Comparison of ENCODE assay signal across 28 cellular contexts in genomic region chr2:238228700-238229099, GRCh38. TPM values are rescaled to one million over a fixed set of nuclear protein-coding genes. Genes with fewer than 3 reads are reported as not detected.
DNase-seq lines count a peak whose midpoint lies in the region; ATAC-seq and TF ChIP-seq lines count a peak whose summit lies in the region.
"Had no signal": no experiment of that assay in that cellular context is flagged by ENCODE, and none has a peak within 500 bp of the region (broad histone marks: within the 10 kb centered on the region; RNA-seq: fewer than 3 reads in every experiment).

No MANE protein-coding gene starts in this region.

- H3K27me3 ChIP-seq in mesenchymal stem cell (ENCODE audit: control insufficient read depth in 1 of 2, insufficient read depth in 1 of 2, low read length in 2 of 2), result peaks cover 0 to 18% of the 10 kb centered on the region in 2 experiments
- H3K27me3 ChIP-seq: dorsolateral prefrontal cortex, suprapubic skin had no signal

- no peak overlapping the region for H3K14ac ChIP-seq in mesenchymal stem cell (ENCODE audit: low read length in 2 of 2)

- H3K79me1 ChIP-seq in mesenchymal stem cell (replicated peaks; ENCODE audit: low read length, poor library complexity, severe bottlenecking), result no peaks in the 10 kb centered on the region

- no peak overlapping the region for H3K4me2 ChIP-seq in mesenchymal stem cell (ENCODE audit: low read length, poor library complexity, severe bottlenecking)

- H3K18ac ChIP-seq in mesenchymal stem cell (ENCODE audit: low read depth in 1 of 2, low read length in 2 of 2), result no peak overlapping the region

- no peak overlapping the region for H2AFZ ChIP-seq in mesenchymal stem cell (ENCODE audit: low read depth, low read length)

- H2BK5ac ChIP-seq in mesenchymal stem cell (ENCODE audit: low read depth, low read length, poor library complexity, severe bottlenecking), result no peak overlapping the region

- H3K4me3 ChIP-seq in mesenchymal stem cell (ENCODE audit: insufficient read depth in 1 of 2, low read depth in 1 of 2, low read length in 2 of 2), result no peak overlapping the region
- H3K4me3 ChIP-seq: dorsolateral prefrontal cortex, SJCRH30, skin epidermis, suprapubic skin had no signal

- H4K91ac ChIP-seq in mesenchymal stem cell (ENCODE audit: low read length), result no peak overlapping the region

- no peak overlapping the region for H4K8ac ChIP-seq in mesenchymal stem cell (ENCODE audit: low read length)

- no peak overlapping the region for H2BK15ac ChIP-seq in mesenchymal stem cell (ENCODE audit: low read depth, poor library complexity, severe bottlenecking)

- no peak overlapping the region for H3K4ac ChIP-seq in mesenchymal stem cell (ENCODE audit: low read depth in 1 of 2, low read length in 2 of 2)

- peaks cover 0 to 7% of the 10 kb centered on the region in 2 experiments for H3K36me3 ChIP-seq in mesenchymal stem cell (ENCODE audit: control insufficient read depth in 1 of 2, insufficient read depth in 2 of 2, low read depth in 1 of 2, low read length in 2 of 2)
- H3K36me3 ChIP-seq: SJCRH30, suprapubic skin had no signal

- H2AK5ac ChIP-seq in mesenchymal stem cell (ENCODE audit: low read length, severe bottlenecking), result no peak overlapping the region

- no peak for ATAC-seq in HG03108 (IDR thresholded peaks at IDR 0.05; ENCODE audit: unreplicated experiment)
- ATAC-seq: activated naive CD8-positive, alpha-beta T cell treated with anti-CD3 and anti-CD28 coated beads, Interleukin-2, amount 50 U/mL, for 24 hours; foreskin keratinocyte; HCT116; natural killer cell treated with Interleukin-12 subunit alpha and Interleukin-12 subunit beta and Interleukin-15 and Interleukin-18, amount 100 ng/mL, for 72 hours; Panc1 had no signal

- peaks cover 17% of the 10 kb centered on the region for H3K27me3 Mint-ChIP-seq in brain
- H3K27me3 Mint-ChIP-seq in progenitor cell of endocrine pancreas, result peaks cover 41% of the 10 kb centered on the region
- peaks cover 36% of the 10 kb centered on the region for H3K27me3 Mint-ChIP-seq in T-helper 2 cell treated with Interferon-gamma antibody and Interleukin-4, amounts not matched to agents 5 μg/mL and 100 μg/mL, for 36 hours (ENCODE audit: low read depth)
- H3K27me3 Mint-ChIP-seq: natural killer cell treated with Interleukin-12 subunit alpha and Interleukin-12 subunit beta and Interleukin-15 and Interleukin-18, amount 100 ng/mL, for 72 hours had no signal

- peaks cover 11% of the 10 kb centered on the region for H3K36me3 Mint-ChIP-seq in brain
- peaks cover 5% of the 10 kb centered on the region for H3K36me3 Mint-ChIP-seq in progenitor cell of endocrine pancreas (ENCODE audit: insufficient read depth)
- H3K36me3 Mint-ChIP-seq in T-helper 2 cell treated with Interferon-gamma antibody and Interleukin-4, amounts not matched to agents 5 μg/mL and 100 μg/mL, for 36 hours (ENCODE audit: low read depth), result peaks cover 2% of the 10 kb centered on the region
- H3K36me3 Mint-ChIP-seq: natural killer cell treated with Interleukin-12 subunit alpha and Interleukin-12 subunit beta and Interleukin-15 and Interleukin-18, amount 100 ng/mL, for 72 hours had no signal

- WGBS in mesenchymal stem cell, result 42% methylated on average over 4 of the region's 4 CpGs

- H3K4me3 Mint-ChIP-seq in brain, result peak overlapping the region in 1 of 5 experiments; percentile 64
- no peak overlapping the region for H3K4me3 Mint-ChIP-seq in progenitor cell of endocrine pancreas (ENCODE audit: low read depth)
- H3K4me3 Mint-ChIP-seq in T-helper 2 cell treated with Interferon-gamma antibody and Interleukin-4, amounts not matched to agents 5 μg/mL and 100 μg/mL, for 36 hours, result no peak overlapping the region
- H3K4me3 Mint-ChIP-seq: activated B cell treated with CpG ODN at 0.5 μM for 24 hours; activated CD4-positive, alpha-beta memory T cell treated with anti-CD3 and anti-CD28 coated beads, Interleukin-2, amount 10 ng/mL, durations not matched to agents 7 days and 5 days; activated naive CD8-positive, alpha-beta T cell treated with anti-CD3 and anti-CD28 coated beads, Interleukin-2, amount 50 U/mL, for 24 hours had no signal

- H3K9me3 ChIP-seq in mesenchymal stem cell (ENCODE audit: control insufficient read depth, low read length), result no peaks in the 10 kb centered on the region
- H3K9me3 ChIP-seq: SJCRH30, suprapubic skin had no signal

- in situ Hi-C loops in SK-MEL-5 (cut with HindIII; ENCODE audit: low pct_unique_long_range_greater_than_20kb, low sequenced_read_pairs), result no loop called here

- H2BK12ac ChIP-seq in mesenchymal stem cell (ENCODE audit: low read length in 2 of 2), result no peak overlapping the region

- peak; percentile 15 for DNase-seq in SK-MEL-5 (ENCODE audit: low read depth, low spot score)
- peak; percentile 57 for DNase-seq in mesenchymal stem cell
- no peak for DNase-seq in progenitor cell of endocrine pancreas (ENCODE audit: low spot score, unreplicated experiment)
- no peak for DNase-seq in cerebellum (ENCODE audit: low spot score)
- no peak for DNase-seq in NCI-H1092 (lab: John Stamatoyannopoulos, UW)
- DNase-seq in T-helper 2 cell treated with Interferon-gamma antibody and Interleukin-4, amounts not matched to agents 5 μg/mL and 100 μg/mL, for 36 hours (ENCODE audit: low spot score), result no peak
- DNase-seq: activated B cell treated with CpG ODN at 0.5 μM for 24 hours; activated CD4-positive, alpha-beta memory T cell treated with anti-CD3 and anti-CD28 coated beads, Interleukin-2, amount 10 ng/mL, durations not matched to agents 7 days and 5 days; activated gamma-delta T cell; activated naive CD8-positive, alpha-beta T cell treated with anti-CD3 and anti-CD28 coated beads, Interleukin-2, amount 50 U/mL, for 24 hours; dorsolateral prefrontal cortex; foreskin keratinocyte; hypothalamus; KBM-7; MM.1S; NCI-H146; NCI-H524; NK-92 treated with Interleukin-12 subunit alpha and Interleukin-12 subunit beta, amount 100 ng/mL, for 24 hours; SJCRH30; stimulated activated CD4-positive, alpha-beta T cell treated with anti-CD3 and anti-CD28 coated beads, Interleukin-1b, Interleukin-23, amount 100 ng/mL, for 48 hours; T-helper 2 cell had no signal

- H3K27ac Mint-ChIP-seq in brain, result peak overlapping the region in 3 of 5 experiments; percentile 59 to 76 (median 65)
- peak overlapping the region; percentile 81 for H3K27ac Mint-ChIP-seq in progenitor cell of endocrine pancreas
- no peak overlapping the region for H3K27ac Mint-ChIP-seq in T-helper 2 cell treated with Interferon-gamma antibody and Interleukin-4, amounts not matched to agents 5 μg/mL and 100 μg/mL, for 36 hours
- H3K27ac Mint-ChIP-seq: activated B cell treated with CpG ODN at 0.5 μM for 24 hours; activated CD4-positive, alpha-beta memory T cell treated with anti-CD3 and anti-CD28 coated beads, Interleukin-2, amount 10 ng/mL, durations not matched to agents 7 days and 5 days; activated naive CD8-positive, alpha-beta T cell treated with anti-CD3 and anti-CD28 coated beads, Interleukin-2, amount 50 U/mL, for 24 hours; natural killer cell treated with Interleukin-12 subunit alpha and Interleukin-12 subunit beta and Interleukin-15 and Interleukin-18, amount 100 ng/mL, for 72 hours had no signal

- peaks cover 9% of the 10 kb centered on the region for H3K4me1 ChIP-seq in mesenchymal stem cell (ENCODE audit: control insufficient read depth, insufficient read depth, low read depth, low read length)
- H3K4me1 ChIP-seq: foreskin keratinocyte, SJCRH30 had no signal

- peaks cover 49% of the 10 kb centered on the region for H3K4me1 Mint-ChIP-seq in brain
- H3K4me1 Mint-ChIP-seq in progenitor cell of endocrine pancreas (ENCODE audit: low read depth), result peaks cover 17% of the 10 kb centered on the region
- H3K4me1 Mint-ChIP-seq in T-helper 2 cell treated with Interferon-gamma antibody and Interleukin-4, amounts not matched to agents 5 μg/mL and 100 μg/mL, for 36 hours (ENCODE audit: low read depth), result peaks cover 9% of the 10 kb centered on the region

- TF ChIP-seq CTCF in brain (conservative IDR thresholded peaks at IDR 0.05), result no peak
- no peak for TF ChIP-seq CTCF in progenitor cell of endocrine pancreas (IDR thresholded peaks at IDR 0.05; ENCODE audit: unreplicated experiment)

- no peak overlapping the region for H3K27ac ChIP-seq in mesenchymal stem cell (ENCODE audit: low read length, poor library complexity, severe bottlenecking)
- H3K27ac ChIP-seq: foreskin keratinocyte, SJCRH30, skin epidermis, suprapubic skin had no signal

- H3K9me3 Mint-ChIP-seq in brain (peaks cover 5 to 17% (median 14%) of the 10 kb centered on the region in 5 experiments), progenitor cell of endocrine pancreas (ENCODE audit: low read depth) (peaks cover 6% of the 10 kb centered on the region)
- H3K9me3 Mint-ChIP-seq in T-helper 2 cell treated with Interferon-gamma antibody and Interleukin-4, amounts not matched to agents 5 μg/mL and 100 μg/mL, for 36 hours, result peaks cover 10% of the 10 kb centered on the region
- H3K9me3 Mint-ChIP-seq: activated B cell treated with CpG ODN at 0.5 μM for 24 hours; activated naive CD8-positive, alpha-beta T cell treated with anti-CD3 and anti-CD28 coated beads, Interleukin-2, amount 50 U/mL, for 24 hours; natural killer cell treated with Interleukin-12 subunit alpha and Interleukin-12 subunit beta and Interleukin-15 and Interleukin-18, amount 100 ng/mL, for 72 hours had no signal

- no peak overlapping the region for H2BK120ac ChIP-seq in mesenchymal stem cell (ENCODE audit: low read depth, low read length)

- no peak overlapping the region for H3K23ac ChIP-seq in mesenchymal stem cell (ENCODE audit: low read length in 2 of 2)

- H3K9ac ChIP-seq in mesenchymal stem cell (ENCODE audit: low read length), result no peak overlapping the region

RNA-seq across cellular contexts. Expression of gene HES6, which starts 11.1 kb away (rescaled TPM):
- total RNA-seq in SK-MEL-5 (2014; rRNA removed; shearing (Covaris generic)), result 157 and 191 TPM in 2 replicates
- polyA plus RNA-seq in SK-MEL-5 (2015; cell fraction: cytosol; rRNA removed), result 165 and 196 TPM in 2 replicates
- 426 and 578 TPM in 2 replicates for polyA plus RNA-seq in SK-MEL-5 (2015; cell fraction: nucleus; rRNA removed)
- 572 TPM for polyA plus RNA-seq in brain (ENCODE audit: insufficient read depth, low read depth, low replicate concordance)
- polyA plus RNA-seq in mesenchymal stem cell (2013, experiment 1 of 2), result 3.5 TPM
- polyA plus RNA-seq in mesenchymal stem cell (2013, experiment 2 of 2), result 2.9 TPM
- total RNA-seq in progenitor cell of endocrine pancreas (64.2 and 64.7 TPM in 2 replicates), cerebellum (45.3 TPM)

RNA-seq across cellular contexts. Expression of gene ILKAP, which starts 25.2 kb away (rescaled TPM):
- 35.8 and 36.9 TPM in 2 replicates for total RNA-seq in SK-MEL-5 (2014; rRNA removed; shearing (Covaris generic))
- polyA plus RNA-seq in SK-MEL-5 (2015; cell fraction: cytosol; rRNA removed), result 64.8 and 67.7 TPM in 2 replicates
- 265 and 268 TPM in 2 replicates for polyA plus RNA-seq in SK-MEL-5 (2015; cell fraction: nucleus; rRNA removed)
- 41.2 TPM for polyA plus RNA-seq in brain (ENCODE audit: insufficient read depth, low read depth, low replicate concordance)
- polyA plus RNA-seq in mesenchymal stem cell (2013, experiment 1 of 2), result 19.8 TPM
- 20.1 TPM for polyA plus RNA-seq in mesenchymal stem cell (2013, experiment 2 of 2)
- total RNA-seq in progenitor cell of endocrine pancreas (50.3 and 56.3 TPM in 2 replicates), cerebellum (48.8 TPM)

RNA-seq across cellular contexts. Expression of gene PER2, which starts 59.7 kb away (rescaled TPM):
- 1.8 and 2.2 TPM in 2 replicates for total RNA-seq in SK-MEL-5 (2014; rRNA removed; shearing (Covaris generic))
- polyA plus RNA-seq in SK-MEL-5 (2015; cell fraction: cytosol; rRNA removed), result 2.3 and 3.0 TPM in 2 replicates
- polyA plus RNA-seq in SK-MEL-5 (2015; cell fraction: nucleus; rRNA removed), result 2.7 and 5.2 TPM in 2 replicates
- 5.6 TPM for polyA plus RNA-seq in brain (ENCODE audit: insufficient read depth, low read depth, low replicate concordance)
- polyA plus RNA-seq in mesenchymal stem cell (2013, experiment 1 of 2), result 1.1 TPM
- polyA plus RNA-seq in mesenchymal stem cell (2013, experiment 2 of 2), result 1.1 TPM
- 14.3 and 20.2 TPM in 2 replicates for total RNA-seq in progenitor cell of endocrine pancreas
- 7.5 TPM for total RNA-seq in cerebellum

Comparison
In these comparisons a context has a peak if more than half of its experiments do, and no peak if none do; other contexts are left out.
1. DNase-seq: peak in SK-MEL-5 (single experiment) and mesenchymal stem cell (single experiment); none in progenitor cell of endocrine pancreas (single experiment), cerebellum (single experiment), NCI-H1092 (single experiment) and T-helper 2 cell treated with Interferon-gamma antibody and Interleukin-4, amounts not matched to agents 5 μg/mL and 100 μg/mL, for 36 hours (single experiment).